In genomic region chr1:22189619-22190018, GRCh38 we compare ENCODE assay signal across 1 cellular context.
TF ChIP-seq lines count a peak whose summit lies in the region.

No MANE protein-coding gene starts in this region.

TF ChIP-seq in HepG2, 621 proteins besides CTCF, POLR2A, EP300 and RAD21 (continued from another document):
- TF ChIP-seq, protein P1, sequence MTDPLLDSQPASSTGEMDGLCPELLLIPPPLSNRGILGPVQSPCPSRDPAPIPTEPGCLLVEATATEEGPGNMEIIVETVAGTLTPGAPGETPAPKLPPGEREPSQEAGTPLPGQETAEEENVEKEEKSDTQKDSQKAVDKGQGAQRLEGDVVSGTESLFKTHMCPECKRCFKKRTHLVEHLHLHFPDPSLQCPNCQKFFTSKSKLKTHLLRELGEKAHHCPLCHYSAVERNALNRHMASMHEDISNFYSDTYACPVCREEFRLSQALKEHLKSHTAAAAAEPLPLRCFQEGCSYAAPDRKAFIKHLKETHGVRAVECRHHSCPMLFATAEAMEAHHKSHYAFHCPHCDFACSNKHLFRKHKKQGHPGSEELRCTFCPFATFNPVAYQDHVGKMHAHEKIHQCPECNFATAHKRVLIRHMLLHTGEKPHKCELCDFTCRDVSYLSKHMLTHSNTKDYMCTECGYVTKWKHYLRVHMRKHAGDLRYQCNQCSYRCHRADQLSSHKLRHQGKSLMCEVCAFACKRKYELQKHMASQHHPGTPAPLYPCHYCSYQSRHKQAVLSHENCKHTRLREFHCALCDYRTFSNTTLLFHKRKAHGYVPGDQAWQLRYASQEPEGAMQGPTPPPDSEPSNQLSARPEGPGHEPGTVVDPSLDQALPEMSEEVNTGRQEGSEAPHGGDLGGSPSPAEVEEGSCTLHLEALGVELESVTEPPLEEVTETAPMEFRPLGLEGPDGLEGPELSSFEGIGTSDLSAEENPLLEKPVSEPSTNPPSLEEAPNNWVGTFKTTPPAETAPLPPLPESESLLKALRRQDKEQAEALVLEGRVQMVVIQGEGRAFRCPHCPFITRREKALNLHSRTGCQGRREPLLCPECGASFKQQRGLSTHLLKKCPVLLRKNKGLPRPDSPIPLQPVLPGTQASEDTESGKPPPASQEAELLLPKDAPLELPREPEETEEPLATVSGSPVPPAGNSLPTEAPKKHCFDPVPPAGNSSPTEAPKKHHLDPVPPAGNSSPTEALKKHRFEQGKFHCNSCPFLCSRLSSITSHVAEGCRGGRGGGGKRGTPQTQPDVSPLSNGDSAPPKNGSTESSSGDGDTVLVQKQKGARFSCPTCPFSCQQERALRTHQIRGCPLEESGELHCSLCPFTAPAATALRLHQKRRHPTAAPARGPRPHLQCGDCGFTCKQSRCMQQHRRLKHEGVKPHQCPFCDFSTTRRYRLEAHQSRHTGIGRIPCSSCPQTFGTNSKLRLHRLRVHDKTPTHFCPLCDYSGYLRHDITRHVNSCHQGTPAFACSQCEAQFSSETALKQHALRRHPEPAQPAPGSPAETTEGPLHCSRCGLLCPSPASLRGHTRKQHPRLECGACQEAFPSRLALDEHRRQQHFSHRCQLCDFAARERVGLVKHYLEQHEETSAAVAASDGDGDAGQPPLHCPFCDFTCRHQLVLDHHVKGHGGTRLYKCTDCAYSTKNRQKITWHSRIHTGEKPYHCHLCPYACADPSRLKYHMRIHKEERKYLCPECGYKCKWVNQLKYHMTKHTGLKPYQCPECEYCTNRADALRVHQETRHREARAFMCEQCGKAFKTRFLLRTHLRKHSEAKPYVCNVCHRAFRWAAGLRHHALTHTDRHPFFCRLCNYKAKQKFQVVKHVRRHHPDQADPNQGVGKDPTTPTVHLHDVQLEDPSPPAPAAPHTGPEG (CRISPR knock-in tag; IDR thresholded peaks at IDR 0.05), result no peak
TF ChIP-seq in HepG2: peak in this region for 2.
